In the genomic region with DNA sequence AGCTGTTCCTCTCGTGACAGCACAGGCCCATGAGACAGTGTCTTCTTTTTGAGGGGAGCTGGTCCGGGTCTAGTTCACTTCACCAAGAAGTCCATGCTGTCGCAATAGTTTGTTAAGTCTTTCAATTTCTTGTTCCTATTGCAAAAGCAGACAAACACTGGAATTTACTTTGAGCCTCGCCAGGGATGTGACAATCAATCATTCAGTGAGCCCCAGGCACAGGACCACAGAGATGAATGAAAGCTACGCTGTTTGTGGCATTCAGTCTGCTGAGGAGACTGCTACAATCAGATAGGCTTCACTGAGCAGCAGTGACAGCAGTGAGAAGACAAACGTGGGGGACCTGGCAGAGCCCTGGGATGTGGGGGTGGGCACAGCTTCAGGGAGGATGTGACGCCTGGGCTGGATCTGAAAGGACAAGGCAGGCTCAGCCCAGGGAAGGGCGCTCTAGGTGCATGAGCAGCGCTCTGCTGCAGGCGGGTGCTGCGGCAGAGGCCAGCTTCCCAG, we compare ENCODE assay signal across 15 cellular contexts. TPM values are rescaled to one million over a fixed set of nuclear protein-coding genes. Genes with fewer than 3 reads are reported as not detected.
DNase-seq lines count a peak whose midpoint lies in the region; FAIRE-seq and TF ChIP-seq lines count a peak whose summit lies in the region.
"Had no signal": no experiment of that assay in that cellular context is flagged by ENCODE, and none has a peak within 500 bp of the region (broad histone marks: within the 10 kb centered on the region; RNA-seq: fewer than 3 reads in every experiment).

No MANE protein-coding gene starts in this region.

- CTCF ChIA-PET in GM10248 (lab: Yijun Ruan, JAX) = interaction anchor here (0.7 to 1.9 kb wide), 9 partner anchors 8 to 199 kb away, joined by 3 to 8 read pairs (median 3); a partner anchor contains a TSS

- peak; percentile 76 for FAIRE-seq in GM12891 (lab: Jason Lieb, UNC)

- TF ChIP-seq POLR2A in GM12891 (IDR thresholded peaks at IDR 0.05; ENCODE audit: low read depth, low read length) = no peak

- no peak for TF ChIP-seq CTCF in GM10248 (IDR thresholded peaks at IDR 0.05; ENCODE audit: control extremely low read depth, extremely low read depth, low read depth, missing control alignments)

- no peak for DNase-seq in GM12891 (ENCODE audit: insufficient read length, low spot score)
- peak; percentile 29 to 89 (median 64) for DNase-seq in head of caudate nucleus
- DNase-seq in retina = peak; percentile 48
- DNase-seq in NCI-H2171 (lab: John Stamatoyannopoulos, UW) = no peak
- no peak for DNase-seq in RKO (ENCODE audit: low spot score)
- DNase-seq in GM10248 (ENCODE audit: extremely low spot score) = no peak
- no peak for DNase-seq in NCI-H748 (lab: John Stamatoyannopoulos, UW; ENCODE audit: unreplicated experiment)
- DNase-seq: activated CD4-positive, alpha-beta T cell treated with anti-CD3 and anti-CD28 coated beads for 4 hours; activated naive CD4-positive, alpha-beta T cell treated with anti-CD3 and anti-CD28 coated beads, Interleukin-2, amount 10 ng/mL, durations not matched to agents 7 days and 5 days; DMS79 treated with DMSO at 0.1 percent for 48 hours; effector CD8-positive, alpha-beta T cell; NCI-H1694; NCI-H510A treated with DMSO at 0.1 percent for 48 hours; stimulated activated naive CD4-positive, alpha-beta T cell had no signal

- intact Hi-C loops in head of caudate nucleus (cut with DNase I) = no loop called here

- POLR2A ChIA-PET in GM10248 (lab: Yijun Ruan, JAX) = no interaction called here

TF ChIP-seq in GM12891, 5 proteins besides CTCF, POLR2A, EP300 and RAD21:
- TF ChIP-seq POLR2AphosphoS5 (IDR thresholded peaks at IDR 0.05; ENCODE audit: low read depth, low read length) (no peak), PAX5 (IDR thresholded peaks at IDR 0.05; ENCODE audit: insufficient read depth, low read length, severe bottlenecking) (no peak), POU2F2 (IDR thresholded peaks at IDR 0.05; ENCODE audit: low read depth, low read length) (no peak), TAF1 (IDR thresholded peaks at IDR 0.05; ENCODE audit: low read depth, low read length) (no peak), SPI1 (IDR thresholded peaks at IDR 0.05; ENCODE audit: low read depth, low read length) (no peak)

TF ChIP-seq in PFSK-1, 5 proteins besides CTCF, POLR2A, EP300 and RAD21:
- TF ChIP-seq FOXP2 (optimal IDR thresholded peaks at IDR 0.05; ENCODE audit: borderline replicate concordance, extremely low read depth, extremely low read length, insufficient read depth) (peak; percentile 47), POLR2AphosphoS5 (IDR thresholded peaks at IDR 0.05; ENCODE audit: low read depth, low read length) (no peak), SIN3A (IDR thresholded peaks at IDR 0.05; ENCODE audit: borderline replicate concordance, insufficient read depth, low read length) (no peak), TAF1 (IDR thresholded peaks at IDR 0.05; ENCODE audit: borderline replicate concordance, insufficient read depth, low read length) (no peak)
- TF ChIP-seq, protein P1, sequence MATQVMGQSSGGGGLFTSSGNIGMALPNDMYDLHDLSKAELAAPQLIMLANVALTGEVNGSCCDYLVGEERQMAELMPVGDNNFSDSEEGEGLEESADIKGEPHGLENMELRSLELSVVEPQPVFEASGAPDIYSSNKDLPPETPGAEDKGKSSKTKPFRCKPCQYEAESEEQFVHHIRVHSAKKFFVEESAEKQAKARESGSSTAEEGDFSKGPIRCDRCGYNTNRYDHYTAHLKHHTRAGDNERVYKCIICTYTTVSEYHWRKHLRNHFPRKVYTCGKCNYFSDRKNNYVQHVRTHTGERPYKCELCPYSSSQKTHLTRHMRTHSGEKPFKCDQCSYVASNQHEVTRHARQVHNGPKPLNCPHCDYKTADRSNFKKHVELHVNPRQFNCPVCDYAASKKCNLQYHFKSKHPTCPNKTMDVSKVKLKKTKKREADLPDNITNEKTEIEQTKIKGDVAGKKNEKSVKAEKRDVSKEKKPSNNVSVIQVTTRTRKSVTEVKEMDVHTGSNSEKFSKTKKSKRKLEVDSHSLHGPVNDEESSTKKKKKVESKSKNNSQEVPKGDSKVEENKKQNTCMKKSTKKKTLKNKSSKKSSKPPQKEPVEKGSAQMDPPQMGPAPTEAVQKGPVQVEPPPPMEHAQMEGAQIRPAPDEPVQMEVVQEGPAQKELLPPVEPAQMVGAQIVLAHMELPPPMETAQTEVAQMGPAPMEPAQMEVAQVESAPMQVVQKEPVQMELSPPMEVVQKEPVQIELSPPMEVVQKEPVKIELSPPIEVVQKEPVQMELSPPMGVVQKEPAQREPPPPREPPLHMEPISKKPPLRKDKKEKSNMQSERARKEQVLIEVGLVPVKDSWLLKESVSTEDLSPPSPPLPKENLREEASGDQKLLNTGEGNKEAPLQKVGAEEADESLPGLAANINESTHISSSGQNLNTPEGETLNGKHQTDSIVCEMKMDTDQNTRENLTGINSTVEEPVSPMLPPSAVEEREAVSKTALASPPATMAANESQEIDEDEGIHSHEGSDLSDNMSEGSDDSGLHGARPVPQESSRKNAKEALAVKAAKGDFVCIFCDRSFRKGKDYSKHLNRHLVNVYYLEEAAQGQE (IDR thresholded peaks at IDR 0.05; ENCODE audit: insufficient read depth in 1 of 2, low read depth in 2 of 2, low read length in 2 of 2) = no peak
TF ChIP-seq in PFSK-1: peak in this region for 1.

RNA-seq across cellular contexts. Expression of a gene that starts 35.5 kb away (rescaled TPM):
- polyA plus RNA-seq in GM12891 (2012; ENCODE audit: low read depth, missing spikeins) = 22.4 TPM
- 12.6 TPM for polyA plus RNA-seq in PFSK-1 (2012; ENCODE audit: insufficient read length, low read depth)

RNA-seq across cellular contexts. Expression of a gene that starts 39.5 kb away (rescaled TPM):
- 83.4 TPM for polyA plus RNA-seq in GM12891 (2012; ENCODE audit: low read depth, missing spikeins)
- polyA plus RNA-seq in PFSK-1 (2012; ENCODE audit: insufficient read length, low read depth) = 0.87 TPM

Comparison
In these comparisons a context has a peak if more than half of its experiments do, and no peak if none do; other contexts are left out.
1. DNase-seq: peak in head of caudate nucleus (42 of 42) and retina (single experiment); none in GM12891 (single experiment), NCI-H2171 (single experiment), RKO (single experiment), GM10248 (single experiment) and NCI-H748 (single experiment).